ENCODE assay signal across 12 cellular contexts in genomic region chr11:60633645-60634044, GRCh38.
DNase-seq lines count a peak whose midpoint lies in the region; ATAC-seq and TF ChIP-seq lines count a peak whose summit lies in the region.
"Had no signal": no experiment of that assay in that cellular context is flagged by ENCODE, and none has a peak within 500 bp of the region (broad histone marks: within the 10 kb centered on the region; RNA-seq: fewer than 3 reads in every experiment).

No MANE protein-coding gene starts in this region.

- no peaks in the 10 kb centered on the region for H3K4me1 ChIP-seq in vagina

- H3K4me3 ChIP-seq in vagina = no peak overlapping the region
- H3K4me3 ChIP-seq: GM23248 had no signal

- DNase-seq in GM10266 (ENCODE audit: extremely low spot score) (peak; percentile 52), HuH-7 (ENCODE audit: low spot score) (no peak), NCI-H2107 (lab: John Stamatoyannopoulos, UW) (no peak), D341Med (ENCODE audit: low spot score) (no peak), vagina (ENCODE audit: extremely low spot score in 2 of 2) (no peak)
- DNase-seq: activated CD4-positive, alpha-beta T cell treated with anti-CD3 and anti-CD28 coated beads, Interleukin-2, amount 50 U/mL, for 4 hours; NCI-H1694; retina had no signal

- no peaks in the 10 kb centered on the region for H3K9me3 ChIP-seq in vagina

- intact Hi-C loops in vagina (cut with DNase I) = no loop called here

- no peak for TF ChIP-seq POLR2A in vagina (IDR thresholded peaks at IDR 0.05)

- TF ChIP-seq CTCF in GM10266 (IDR thresholded peaks at IDR 0.05; ENCODE audit: control insufficient read depth, insufficient read depth, low read depth, missing control alignments) = no peak
- TF ChIP-seq CTCF in vagina (IDR thresholded peaks at IDR 0.05) = no peak

- H3K27me3 ChIP-seq in vagina = no peaks in the 10 kb centered on the region

- ATAC-seq in GM19395 (IDR thresholded peaks at IDR 0.05; ENCODE audit: unreplicated experiment) = peak; percentile 49
- ATAC-seq in HG02759 (IDR thresholded peaks at IDR 0.05; ENCODE audit: unreplicated experiment) = peak; percentile 85
- peak; percentile 58 for ATAC-seq in HG03460 (IDR thresholded peaks at IDR 0.05; ENCODE audit: unreplicated experiment)

- no peaks in the 10 kb centered on the region for H3K36me3 ChIP-seq in vagina

- no peak overlapping the region for H3K27ac ChIP-seq in vagina
- H3K27ac ChIP-seq: GM23248 had no signal
